Comparison of ENCODE assay signal across 3 cellular contexts in the genomic region with DNA sequence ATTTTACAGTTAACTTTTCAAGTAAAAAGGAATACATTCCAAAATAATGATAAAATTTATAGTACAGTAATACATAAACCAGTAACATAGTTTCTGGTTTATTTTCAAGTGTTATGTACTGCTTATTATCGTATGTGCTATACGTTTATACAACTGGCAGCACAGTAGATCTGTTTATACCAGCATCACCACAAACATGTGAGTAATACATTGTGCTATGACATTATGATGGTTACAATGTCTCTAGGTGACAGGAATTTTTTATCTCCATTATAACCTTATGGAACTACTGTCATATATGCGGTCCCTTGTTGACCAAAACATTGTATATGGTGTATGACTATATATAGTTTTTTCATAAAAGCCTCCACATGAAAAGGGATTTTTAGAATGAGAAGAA.
"Had no signal": no experiment of that assay in that cellular context is flagged by ENCODE, and none has a peak within 500 bp of the region (broad histone marks: within the 10 kb centered on the region; RNA-seq: fewer than 3 reads in every experiment).

No MANE protein-coding gene starts in this region.

- ATAC-seq: GM12878 had no signal

- H3K4me3 ChIP-seq: GM12878 had no signal

- DNase-seq: GDM1, GF-D8 had no signal
